ENCODE assay signal across 27 cellular contexts in genomic region chr7:82816272-82816671, GRCh38.
A peak's percentile ranks its signal among the peaks of the same experiment; 100 is the strongest.
DNase-seq lines count a peak whose midpoint lies in the region; ATAC-seq and TF ChIP-seq lines count a peak whose summit lies in the region.
"Had no signal": no experiment of that assay in that cellular context is flagged by ENCODE, and none has a peak within 500 bp of the region (broad histone marks: within the 10 kb centered on the region; RNA-seq: fewer than 3 reads in every experiment).

No MANE protein-coding gene starts in this region.

- no peak overlapping the region for H3K23ac ChIP-seq in H9 (ENCODE audit: insufficient read length, low read depth, low read length)

- POLR2A ChIA-PET in A673 (lab: Charles Lee; ENCODE audit: low non-redundant PET): no interaction called here

- H3K27me3 Mint-ChIP-seq in H9 (ENCODE audit: low read depth) (no peaks in the 10 kb centered on the region), glutamatergic neuron (ENCODE audit: unreplicated experiment) (no peaks in the 10 kb centered on the region)
- H3K27me3 Mint-ChIP-seq: activated CD4-positive, alpha-beta T cell treated with anti-CD3 and anti-CD28 coated beads, Interleukin-2, amount 10 ng/mL, durations not matched to agents 24 days and 14 days; activated naive CD4-positive, alpha-beta T cell treated with anti-CD3 and anti-CD28 coated beads, Interleukin-2, amount 10 ng/mL, durations not matched to agents 7 days and 5 days had no signal

- H2AFZ ChIP-seq in H9 (ENCODE audit: low read length): no peak overlapping the region
- no peak overlapping the region for H2AFZ ChIP-seq in hepatocyte

- H3K4me1 Mint-ChIP-seq in H9 (peaks cover 39 to 47% of the 10 kb centered on the region in 2 experiments), glutamatergic neuron (ENCODE audit: low read depth, unreplicated experiment) (no peaks in the 10 kb centered on the region)
- H3K4me1 Mint-ChIP-seq: activated CD4-positive, alpha-beta T cell treated with anti-CD3 and anti-CD28 coated beads, Interleukin-2, amount 10 ng/mL, durations not matched to agents 24 days and 14 days; activated naive CD4-positive, alpha-beta T cell treated with anti-CD3 and anti-CD28 coated beads, Interleukin-2, amount 10 ng/mL, durations not matched to agents 7 days and 5 days; nephron progenitor cell had no signal

- intact Hi-C loops in A673 (cut with micrococcal nuclease; ENCODE audit: unreplicated experiment): loop anchor here (10.0 kb wide), 1 partner anchor 349 kb away; the partner anchor contains the start of gene PCLO

- no peaks in the 10 kb centered on the region for H3K79me1 ChIP-seq in H9 (ENCODE audit: insufficient read depth, low read depth, low read length, poor library complexity, severe bottlenecking)

- H3K18ac ChIP-seq in H9 (ENCODE audit: insufficient read length, low read depth, low read length): no peak overlapping the region

- H4K8ac ChIP-seq in H9 (replicated peaks; ENCODE audit: insufficient read length, low read depth, low read length): no peak overlapping the region

- H3K4me3 ChIP-seq in A673 (ENCODE audit: low read depth, low read length, poor library complexity, severe bottlenecking) (no peak overlapping the region), hepatocyte (no peak overlapping the region)
- H3K4me3 ChIP-seq: BLaER1 treated with 17β-estradiol and CSF1 and Interleukin-3, amounts not matched to agents 10 nM and 100 nM; K562; mucosa of descending colon; right lobe of liver; vagina had no signal

- no peak overlapping the region for H3K56ac ChIP-seq in H9 (ENCODE audit: insufficient read length, low read depth, low read length)

- H3K4ac ChIP-seq in H9 (ENCODE audit: low read depth, low read length): no peak overlapping the region

- BruUV-seq in A673 (replicated peaks; lab: Mats Ljungman, UMichigan): no TSS peak

- no peaks in the 10 kb centered on the region for H3K23me2 ChIP-seq in H9 (ENCODE audit: insufficient read length, low read depth, low read length, poor library complexity, severe bottlenecking)

- no peak overlapping the region for H2BK12ac ChIP-seq in H9 (ENCODE audit: insufficient read length, low read depth, low read length)

- CTCF ChIA-PET in A673 (lab: Charles Lee): no interaction called here

- no peaks in the 10 kb centered on the region for H3K9me2 ChIP-seq in hepatocyte (replicated peaks; ENCODE audit: insufficient read depth)

- no peak overlapping the region for H2AK5ac ChIP-seq in H9 (ENCODE audit: insufficient read length, low read length)

- no peak overlapping the region for H2BK120ac ChIP-seq in H9 (ENCODE audit: low read depth, low read length, poor library complexity, severe bottlenecking)

- in situ Hi-C loops in SK-MEL-5 (cut with HindIII; ENCODE audit: low pct_unique_long_range_greater_than_20kb, low sequenced_read_pairs): no loop called here

- peak; percentile 9 for DNase-seq in A673 (ENCODE audit: low spot score)
- no peak for DNase-seq in H9
- peak; percentile 62 for DNase-seq in SK-MEL-5 (ENCODE audit: low read depth, low spot score)
- no peak for DNase-seq in glutamatergic neuron
- DNase-seq in COLO829 (ENCODE audit: low spot score): no peak
- DNase-seq in hepatocyte (ENCODE audit: low spot score): no peak
- DNase-seq in midbrain (lab: John Stamatoyannopoulos, UW): no peak
- DNase-seq: activated CD4-positive, alpha-beta T cell treated with anti-CD3 and anti-CD28 coated beads, Interleukin-2, amount 10 ng/mL, durations not matched to agents 24 days and 14 days; activated naive CD4-positive, alpha-beta T cell treated with anti-CD3 and anti-CD28 coated beads, Interleukin-2, amount 10 ng/mL, durations not matched to agents 7 days and 5 days; activated T-cell treated with anti-CD3 and anti-CD28 coated beads, Interleukin-2, amount 50 U/mL, for 48 hours; amygdala; Caco-2; caudate nucleus; MM.1S; mucosa of descending colon; NCI-H2171; NCI-H510A treated with DMSO at 0.1 percent for 48 hours; nephron progenitor cell; right lobe of liver; stimulated activated CD4-positive, alpha-beta T cell treated with anti-CD3 and anti-CD28 coated beads, Interleukin-4, amount 100 ng/mL, for 4 hours; stimulated activated naive CD4-positive, alpha-beta T cell had no signal

- H2BK5ac ChIP-seq in H9 (ENCODE audit: insufficient read length, low read length): no peak overlapping the region

- H4K91ac ChIP-seq in H9 (ENCODE audit: insufficient read length, low read depth, low read length): no peak overlapping the region

- no peak overlapping the region for H4K5ac ChIP-seq in H9 (ENCODE audit: insufficient read length, low read depth, low read length)

- H3K4me1 ChIP-seq in A673 (ENCODE audit: insufficient read depth, low read length, poor library complexity, severe bottlenecking): peaks cover 18% of the 10 kb centered on the region
- peaks cover 7% of the 10 kb centered on the region; the same call in 1 of the 2 replicates for H3K4me1 ChIP-seq in H9 (ENCODE audit: insufficient read depth, low read length)
- no peaks in the 10 kb centered on the region for H3K4me1 ChIP-seq in hepatocyte (ENCODE audit: insufficient read depth)
- H3K4me1 ChIP-seq: Caco-2, right lobe of liver, vagina had no signal

- H3K4me3 Mint-ChIP-seq in H9: no peak overlapping the region
- no peak overlapping the region for H3K4me3 Mint-ChIP-seq in glutamatergic neuron (ENCODE audit: unreplicated experiment)
- H3K4me3 Mint-ChIP-seq: activated CD4-positive, alpha-beta T cell treated with anti-CD3 and anti-CD28 coated beads, Interleukin-2, amount 10 ng/mL, durations not matched to agents 24 days and 14 days; activated naive CD4-positive, alpha-beta T cell treated with anti-CD3 and anti-CD28 coated beads, Interleukin-2, amount 10 ng/mL, durations not matched to agents 7 days and 5 days; nephron progenitor cell; T-helper 2 cell treated with Interferon-gamma antibody and Interleukin-4, amounts not matched to agents 5 μg/mL and 100 μg/mL, for 36 hours had no signal

- no peaks in the 10 kb centered on the region for H3K27me3 ChIP-seq in A673 (replicated peaks; ENCODE audit: insufficient read depth, low read depth, low read length, poor library complexity)
- no peaks in the 10 kb centered on the region for H3K27me3 ChIP-seq in H9 (ENCODE audit: insufficient read depth, low read length)
- no peaks in the 10 kb centered on the region for H3K27me3 ChIP-seq in hepatocyte
- H3K27me3 ChIP-seq: BLaER1 treated with 17β-estradiol and CSF1 and Interleukin-3, amounts not matched to agents 10 nM and 100 nM; right lobe of liver; vagina had no signal

- H3K9me3 Mint-ChIP-seq in H9 (no peaks in the 10 kb centered on the region), glutamatergic neuron (ENCODE audit: unreplicated experiment) (no peaks in the 10 kb centered on the region)
- H3K9me3 Mint-ChIP-seq: activated CD4-positive, alpha-beta T cell treated with anti-CD3 and anti-CD28 coated beads, Interleukin-2, amount 10 ng/mL, durations not matched to agents 24 days and 14 days; activated naive CD4-positive, alpha-beta T cell treated with anti-CD3 and anti-CD28 coated beads, Interleukin-2, amount 10 ng/mL, durations not matched to agents 7 days and 5 days; nephron progenitor cell; T-helper 2 cell treated with Interferon-gamma antibody and Interleukin-4, amounts not matched to agents 5 μg/mL and 100 μg/mL, for 36 hours had no signal

- H3K36me3 Mint-ChIP-seq in H9 (ENCODE audit: insufficient read depth in 1 of 3, low read depth in 3 of 3) (peaks cover 0 to 7% (median 5%) of the 10 kb centered on the region in 3 experiments; a peak in 4 of 7 replicates), glutamatergic neuron (ENCODE audit: unreplicated experiment) (no peaks in the 10 kb centered on the region)
- H3K36me3 Mint-ChIP-seq: activated naive CD4-positive, alpha-beta T cell treated with anti-CD3 and anti-CD28 coated beads, Interleukin-2, amount 10 ng/mL, durations not matched to agents 7 days and 5 days had no signal

- H3K4me2 ChIP-seq in H9 (ENCODE audit: insufficient read depth, insufficient read length, low read length): no peak overlapping the region
- H3K4me2 ChIP-seq in hepatocyte: no peak overlapping the region
- H3K4me2 ChIP-seq: BLaER1 treated with 17β-estradiol and CSF1 and Interleukin-3, amounts not matched to agents 10 nM and 100 nM had no signal

- no peak overlapping the region for H3K27ac ChIP-seq in A673 (ENCODE audit: low read depth, low read length, poor library complexity, severe bottlenecking)
- H3K27ac ChIP-seq in H9 (ENCODE audit: insufficient read length, low read depth, low read length): no peak overlapping the region
- no peak overlapping the region for H3K27ac ChIP-seq in hepatocyte
- H3K27ac ChIP-seq: BLaER1 treated with 17β-estradiol and CSF1 and Interleukin-3, amounts not matched to agents 10 nM and 100 nM; right lobe of liver; vagina; VCaP had no signal

- no peak; the same call in 1 of the 2 replicates for TF ChIP-seq CTCF in A673 (conservative IDR thresholded peaks at IDR 0.05; ENCODE audit: low read depth, low read length)
- TF ChIP-seq CTCF in H9 (conservative IDR thresholded peaks at IDR 0.05): peak; percentile 56
- TF ChIP-seq CTCF in glutamatergic neuron (IDR thresholded peaks at IDR 0.05; ENCODE audit: partially characterized antibody, unreplicated experiment): peak; percentile 32
- no peak for TF ChIP-seq CTCF in hepatocyte (IDR thresholded peaks at IDR 0.05; ENCODE audit: poor library complexity)

- no peak overlapping the region for H2BK20ac ChIP-seq in H9 (ENCODE audit: low read depth, low read length, poor library complexity, severe bottlenecking)

- H3K9me3 ChIP-seq in A673 (ENCODE audit: low read depth, low read length, poor library complexity, severe bottlenecking): no peaks in the 10 kb centered on the region
- no peaks in the 10 kb centered on the region for H3K9me3 ChIP-seq in H9 (ENCODE audit: control insufficient read depth, low read depth, low read length)
- H3K9me3 ChIP-seq in hepatocyte (ENCODE audit: low read depth): no peaks in the 10 kb centered on the region
- H3K9me3 ChIP-seq: BLaER1 treated with 17β-estradiol and CSF1 and Interleukin-3, amounts not matched to agents 10 nM and 100 nM; Caco-2; mucosa of descending colon; right lobe of liver; vagina had no signal

- H2BK15ac ChIP-seq in H9 (ENCODE audit: low read depth, low read length): no peak overlapping the region

- H4K20me1 ChIP-seq in H9 (ENCODE audit: control insufficient read depth, insufficient read depth, insufficient read length) (no peaks in the 10 kb centered on the region), hepatocyte (ENCODE audit: insufficient read depth, poor library complexity, severe bottlenecking) (no peaks in the 10 kb centered on the region)
- H4K20me1 ChIP-seq: BLaER1 treated with 17β-estradiol and CSF1 and Interleukin-3, amounts not matched to agents 10 nM and 100 nM had no signal

- H3T11ph ChIP-seq in H9 (ENCODE audit: low read length): no peak overlapping the region

- H3K27ac Mint-ChIP-seq in H9 (0 out of 7 replicates have a peak overlapping the region, but pooled peaks of 1 of the 3 experiments have one; percentile 13), glutamatergic neuron (ENCODE audit: unreplicated experiment) (no peak overlapping the region)
- H3K27ac Mint-ChIP-seq: activated CD4-positive, alpha-beta T cell treated with anti-CD3 and anti-CD28 coated beads, Interleukin-2, amount 10 ng/mL, durations not matched to agents 24 days and 14 days; activated naive CD4-positive, alpha-beta T cell treated with anti-CD3 and anti-CD28 coated beads, Interleukin-2, amount 10 ng/mL, durations not matched to agents 7 days and 5 days; nephron progenitor cell; T-helper 2 cell treated with Interferon-gamma antibody and Interleukin-4, amounts not matched to agents 5 μg/mL and 100 μg/mL, for 36 hours had no signal

- H3K79me2 ChIP-seq in H9 (ENCODE audit: insufficient read depth, low read length) (no peaks in the 10 kb centered on the region), hepatocyte (no peaks in the 10 kb centered on the region)

- no peak for ATAC-seq in GM21367 (IDR thresholded peaks at IDR 0.05; ENCODE audit: unreplicated experiment)
- ATAC-seq: K562, mucosa of descending colon, right lobe of liver had no signal

- no peak overlapping the region for H3K14ac ChIP-seq in H9 (ENCODE audit: insufficient read depth, low read length)

- H3K36me3 ChIP-seq in A673 (ENCODE audit: insufficient read depth, low read length, poor library complexity, severe bottlenecking) (no peaks in the 10 kb centered on the region), hepatocyte (replicated peaks; ENCODE audit: insufficient read depth, low read depth) (no peaks in the 10 kb centered on the region)
- H3K36me3 ChIP-seq: BLaER1 treated with 17β-estradiol and CSF1 and Interleukin-3, amounts not matched to agents 10 nM and 100 nM; right lobe of liver; vagina had no signal

- no peak overlapping the region for H3K9ac ChIP-seq in H9 (ENCODE audit: extremely low read depth, insufficient read length, low read length)
- H3K9ac ChIP-seq: BLaER1 treated with 17β-estradiol and CSF1 and Interleukin-3, amounts not matched to agents 10 nM and 100 nM had no signal

Comparison
In these comparisons a context has a peak if more than half of its experiments do, and no peak if none do; other contexts are left out.
1. DNase-seq: peak in A673 (single experiment) and SK-MEL-5 (single experiment); none in H9 (single experiment), glutamatergic neuron (single experiment), COLO829 (single experiment), hepatocyte (single experiment) and midbrain (single experiment).
2. CTCF ChIP-seq: peak in H9 (single experiment) and glutamatergic neuron (single experiment); none in A673 (single experiment) and hepatocyte (single experiment).